ENCODE assay signal across 13 cellular contexts in the genomic region with DNA sequence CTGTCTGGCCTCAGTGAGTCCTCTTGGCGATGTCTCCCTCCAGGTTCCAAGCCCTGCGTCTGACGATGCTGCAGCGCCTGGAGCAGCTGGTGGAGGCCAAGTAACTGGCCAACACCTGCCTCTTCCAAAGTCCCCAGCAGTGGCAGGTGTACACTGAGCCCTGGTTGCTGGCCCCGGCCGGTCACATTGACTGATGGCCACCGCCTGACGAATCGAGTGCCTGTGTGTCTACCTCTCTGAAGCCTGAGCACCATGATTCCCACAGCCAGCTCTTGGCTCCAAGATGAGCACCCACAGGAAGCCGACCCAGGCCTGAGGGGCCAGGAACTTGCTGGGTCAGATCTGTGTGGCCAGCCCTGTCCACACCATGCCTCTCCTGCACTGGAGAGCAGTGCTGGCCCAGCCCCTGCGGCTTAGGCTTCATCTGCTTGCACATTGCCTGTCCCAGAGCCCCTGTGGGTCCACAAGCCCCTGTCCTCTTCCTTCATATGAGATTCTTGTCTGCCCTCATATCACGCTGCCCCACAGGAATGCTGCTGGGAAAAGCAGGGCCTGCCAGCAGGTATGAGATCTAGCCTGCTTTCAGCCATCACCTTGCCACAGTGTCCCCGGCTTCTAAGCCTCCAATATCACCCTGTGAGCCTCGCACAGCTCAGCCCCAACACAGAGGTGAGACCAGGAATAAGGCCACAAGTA. TPM values are rescaled to one million over a fixed set of nuclear protein-coding genes. Genes with fewer than 3 reads are reported as not detected.
A peak's percentile ranks its signal among the peaks of the same experiment; 100 is the strongest.
DNase-seq lines count a peak whose midpoint lies in the region; ATAC-seq, FAIRE-seq and TF ChIP-seq lines count a peak whose summit lies in the region.
"Had no signal": no experiment of that assay in that cellular context is flagged by ENCODE, and none has a peak within 500 bp of the region (broad histone marks: within the 10 kb centered on the region; RNA-seq: fewer than 3 reads in every experiment).

No MANE protein-coding gene starts in this region.

- H3K27ac ChIP-seq in testis = no peak overlapping the region
- peak overlapping the region in 1 of 2 donors; percentile 9 for H3K27ac ChIP-seq in left lung

- no peak for ATAC-seq in mucosa of descending colon
- ATAC-seq in left lung = no peak

- H3K4me3 Mint-ChIP-seq in activated CD4-positive, alpha-beta T cell treated with anti-CD3 and anti-CD28 coated beads, Interleukin-2, amount 10 ng/mL, durations not matched to agents 7 days and 5 days = no peak overlapping the region
- no peak overlapping the region for H3K4me3 Mint-ChIP-seq in chondrocyte (ENCODE audit: unreplicated experiment)

- TF ChIP-seq POLR2A in testis (IDR thresholded peaks at IDR 0.05) = no peak

- no peaks in the 10 kb centered on the region for H3K9me3 Mint-ChIP-seq in activated CD4-positive, alpha-beta T cell treated with anti-CD3 and anti-CD28 coated beads, Interleukin-2, amount 10 ng/mL, durations not matched to agents 7 days and 5 days
- H3K9me3 Mint-ChIP-seq in chondrocyte (ENCODE audit: low read depth) = no peaks in the 10 kb centered on the region

- POLR2A ChIA-PET in activated CD4-positive, alpha-beta T cell treated with anti-CD3 and anti-CD28 coated beads, Interleukin-2, amount 10 ng/mL, durations not matched to agents 7 days and 5 days (lab: Charles Lee) = no interaction called here

- H3K27ac Mint-ChIP-seq in activated CD4-positive, alpha-beta T cell treated with anti-CD3 and anti-CD28 coated beads, Interleukin-2, amount 10 ng/mL, durations not matched to agents 7 days and 5 days = no peak overlapping the region
- H3K27ac Mint-ChIP-seq in chondrocyte (ENCODE audit: unreplicated experiment) = peak overlapping the region; percentile 88

- H3K36me3 Mint-ChIP-seq in activated CD4-positive, alpha-beta T cell treated with anti-CD3 and anti-CD28 coated beads, Interleukin-2, amount 10 ng/mL, durations not matched to agents 7 days and 5 days (ENCODE audit: low read depth) = no peaks in the 10 kb centered on the region
- peaks cover 17% of the 10 kb centered on the region for H3K36me3 Mint-ChIP-seq in chondrocyte (ENCODE audit: low read depth)

- H3K9me3 ChIP-seq in mucosa of descending colon = no peaks in the 10 kb centered on the region
- H3K9me3 ChIP-seq in testis = no peaks in the 10 kb centered on the region
- H3K9me3 ChIP-seq in left lung = no peaks in the 10 kb centered on the region
- H3K9me3 ChIP-seq: MG63 had no signal

- no peak for FAIRE-seq in D721Med (lab: Jason Lieb, UNC)
- FAIRE-seq: A204.1 had no signal

- intact Hi-C loops in mucosa of descending colon (cut with DNase I, micrococcal nuclease) (no loop called here), testis (cut with DNase I; ENCODE audit: low total_unique reads) (no loop called here), left lung (cut with DNase I) (no loop called here)

- H3K4me1 ChIP-seq in mucosa of descending colon (ENCODE audit: low read depth) (no peaks in the 10 kb centered on the region), testis (peaks cover 49% of the 10 kb centered on the region), left lung (peaks cover 3 to 59% of the 10 kb centered on the region in 2 donors)

- H3K27me3 ChIP-seq in testis (no peaks in the 10 kb centered on the region), left lung (no peaks in the 10 kb centered on the region)
- H3K27me3 ChIP-seq: MG63 had no signal

- CTCF ChIA-PET in activated CD4-positive, alpha-beta T cell treated with anti-CD3 and anti-CD28 coated beads, Interleukin-2, amount 10 ng/mL, durations not matched to agents 7 days and 5 days (lab: Charles Lee) = interaction anchor here (0.7 kb wide), 1 partner anchor 20 kb away, joined by 3 read pairs; no protein-coding TSS in a partner anchor

- peaks cover 3% of the 10 kb centered on the region for H3K27me3 Mint-ChIP-seq in activated CD4-positive, alpha-beta T cell treated with anti-CD3 and anti-CD28 coated beads, Interleukin-2, amount 10 ng/mL, durations not matched to agents 7 days and 5 days
- no peaks in the 10 kb centered on the region for H3K27me3 Mint-ChIP-seq in chondrocyte (ENCODE audit: low read depth)

- H3K4me3 ChIP-seq in mucosa of descending colon (no peak overlapping the region), testis (no peak overlapping the region), left lung (no peak overlapping the region)
- H3K4me3 ChIP-seq: MG63 had no signal

- WGBS in testis, 2 donors = 92% methylated on average over 6 to 14 of the region's 14 CpGs

- H3K4me1 Mint-ChIP-seq in activated CD4-positive, alpha-beta T cell treated with anti-CD3 and anti-CD28 coated beads, Interleukin-2, amount 10 ng/mL, durations not matched to agents 7 days and 5 days = peaks cover 32% of the 10 kb centered on the region
- peaks cover 64% of the 10 kb centered on the region for H3K4me1 Mint-ChIP-seq in chondrocyte (ENCODE audit: low read depth)

- TF ChIP-seq CTCF in chondrocyte (IDR thresholded peaks at IDR 0.05) (no peak), mucosa of descending colon (IDR thresholded peaks at IDR 0.05) (no peak), testis (IDR thresholded peaks at IDR 0.05) (no peak), D721Med (IDR thresholded peaks at IDR 0.05; ENCODE audit: insufficient read depth, missing control alignments) (no peak), left lung (IDR thresholded peaks at IDR 0.05) (no peak)

- peak; percentile 4 for DNase-seq in activated CD4-positive, alpha-beta T cell treated with anti-CD3 and anti-CD28 coated beads, Interleukin-2, amount 10 ng/mL, durations not matched to agents 7 days and 5 days
- DNase-seq in activated CD4-positive, alpha-beta T cell treated with anti-CD3 and anti-CD28 coated beads for 1 hour = no peak
- DNase-seq in chondrocyte (ENCODE audit: low spot score) = peak; percentile 84
- DNase-seq in mucosa of descending colon = peak in 2 of 3 donors; percentile 1 to 41
- DNase-seq in testis = peak; percentile 11
- DNase-seq in D721Med (ENCODE audit: insufficient read length, low spot score) = no peak
- DNase-seq in OCI-M2 (lab: John Stamatoyannopoulos, UW; ENCODE audit: unreplicated experiment) = no peak
- DNase-seq in left lung = no peak
- DNase-seq: effector CD4-positive, alpha-beta T cell; glutamatergic neuron; MG63; NCI-H226 had no signal

- H3K36me3 ChIP-seq in mucosa of descending colon (ENCODE audit: low read depth) (no peaks in the 10 kb centered on the region), testis (ENCODE audit: low read depth, missing control alignments) (no peaks in the 10 kb centered on the region), left lung (peaks cover 0 to 57% of the 10 kb centered on the region in 2 donors)
- H3K36me3 ChIP-seq: MG63 had no signal

RNA-seq across cellular contexts. Expression of gene ZNF22, which starts 7.3 kb away (rescaled TPM):
- 10 to 100 TPM; 26.9 to 29.7 TPM for total RNA-seq in activated CD4-positive, alpha-beta T cell treated with anti-CD3 and anti-CD28 coated beads, Interleukin-2, amount 10 ng/mL, durations not matched to agents 7 days and 5 days
- 15.5 to 21.6 TPM (median 19.8 TPM) in 3 replicates for total RNA-seq in chondrocyte
- total RNA-seq in mucosa of descending colon = 10 to 100 TPM; 14.6 to 17.7 (median 15.5) TPM
- 10 to 100 TPM; 12.6 TPM for total RNA-seq in testis
- polyA plus RNA-seq in testis (ENCODE audit: insufficient read depth, low read depth, low replicate concordance) = 12.6 TPM
- 10 to 100 TPM; 19.3 to 24.0 TPM for total RNA-seq in left lung

RNA-seq across cellular contexts. Expression of gene DEPP1, which starts 14.8 kb away (rescaled TPM):
- total RNA-seq in activated CD4-positive, alpha-beta T cell treated with anti-CD3 and anti-CD28 coated beads, Interleukin-2, amount 10 ng/mL, durations not matched to agents 7 days and 5 days = under 1 TPM; 0.22 to 0.33 TPM
- 9.4 to 105 TPM (median 105 TPM) in 3 replicates for total RNA-seq in chondrocyte
- 10 to 100 TPM; 14.8 to 19.0 (median 18.1) TPM for total RNA-seq in mucosa of descending colon
- 10 to 100 TPM; 33.1 to 84.9 TPM for total RNA-seq in testis
- 29.1 TPM for polyA plus RNA-seq in testis (ENCODE audit: insufficient read depth, low read depth, low replicate concordance)
- 10 to 100 TPM; 25.4 to 33.9 TPM for total RNA-seq in left lung

RNA-seq across cellular contexts. Expression of gene RASSF4, which starts 33.8 kb away (rescaled TPM):
- total RNA-seq in activated CD4-positive, alpha-beta T cell treated with anti-CD3 and anti-CD28 coated beads, Interleukin-2, amount 10 ng/mL, durations not matched to agents 7 days and 5 days = under 1 TPM; 0.42 to 0.52 TPM
- total RNA-seq in chondrocyte (24.6 to 37.8 TPM (median 35.9 TPM) in 3 replicates), mucosa of descending colon (10 to 100 TPM; 20.0 to 50.6 (median 32.3) TPM), testis (10 to 100 TPM; 53.1 to 68.1 TPM), left lung (10 to 100 TPM; 52.2 to 54.7 TPM)
- 28.2 TPM for polyA plus RNA-seq in testis (ENCODE audit: insufficient read depth, low read depth, low replicate concordance)

Comparison
In these comparisons a context has a peak if more than half of its experiments do, and no peak if none do; other contexts are left out.
1. DNase-seq: peak in activated CD4-positive, alpha-beta T cell treated with anti-CD3 and anti-CD28 coated beads, Interleukin-2, amount 10 ng/mL, durations not matched to agents 7 days and 5 days (single experiment), chondrocyte (single experiment), mucosa of descending colon (2 of 3) and testis (single experiment); none in activated CD4-positive, alpha-beta T cell treated with anti-CD3 and anti-CD28 coated beads for 1 hour (single experiment), D721Med (single experiment), OCI-M2 (single experiment) and left lung (0 of 2).
2. RNA of gene RASSF4, which starts 33.8 kb away (total RNA-seq): 53.1 to 68.1 TPM in testis, 52.2 to 54.7 TPM in left lung, 24.6 to 37.8 TPM in chondrocyte and 20.0 to 50.6 TPM in mucosa of descending colon; 0.42 to 0.52 TPM in activated CD4-positive, alpha-beta T cell treated with anti-CD3 and anti-CD28 coated beads, Interleukin-2, amount 10 ng/mL, durations not matched to agents 7 days and 5 days; every median in the first group is over 10 times any median in the second.